8 cellular contexts compared by ENCODE assay signal in the genomic region with DNA sequence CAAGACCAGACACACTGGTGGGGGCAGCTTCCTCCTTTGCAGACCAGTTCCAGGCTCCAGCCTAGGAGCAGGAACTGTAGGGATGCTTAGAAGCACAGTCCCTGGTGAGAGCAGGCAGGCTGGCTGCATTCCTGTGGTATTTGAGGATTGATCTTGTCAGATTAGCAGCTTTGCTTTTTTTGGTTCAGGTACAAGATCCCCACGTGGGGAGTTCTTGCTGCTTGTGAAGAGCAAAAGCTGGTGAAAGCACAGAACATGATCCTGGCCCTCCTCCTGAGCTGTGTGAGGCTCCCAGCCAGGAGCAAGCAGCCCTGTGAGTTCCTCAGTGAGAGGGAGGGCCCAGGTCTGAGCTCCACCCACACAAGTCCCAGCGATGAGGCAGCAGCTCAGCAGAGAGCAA.
DNase-seq lines count a peak whose midpoint lies in the region; ATAC-seq and TF ChIP-seq lines count a peak whose summit lies in the region.

No MANE protein-coding gene starts in this region.

- TF ChIP-seq POLR2A in esophagus squamous epithelium (IDR thresholded peaks at IDR 0.05) = no peak
- no peak for TF ChIP-seq POLR2A in ovary (IDR thresholded peaks at IDR 0.05)

- peak overlapping the region; percentile 57 to 72 (median 59) for H3K27ac ChIP-seq in esophagus squamous epithelium
- no peak overlapping the region for H3K27ac ChIP-seq in ovary

- no peak for TF ChIP-seq EP300 in ovary (IDR thresholded peaks at IDR 0.05)

- H3K4me3 ChIP-seq in esophagus squamous epithelium (no peak overlapping the region), ovary (no peak overlapping the region)

- WGBS in esophagus squamous epithelium, 2 donors = no CpG with 5 or more reads among the region's 2 CpGs
- WGBS in ovary, 3 donors = 3 to 11% (median 3%) methylated on average over 2 of the region's 2 CpGs

- in situ Hi-C loops in G401 (cut with HindIII; ENCODE audit: low sequenced_read_pairs) = no loop called here

- ATAC-seq in GM18502 (IDR thresholded peaks at IDR 0.05; ENCODE audit: poor library complexity, unreplicated experiment) = no peak
- no peak for ATAC-seq in HG03520 (IDR thresholded peaks at IDR 0.05; ENCODE audit: unreplicated experiment)

- H3K4me1 ChIP-seq in esophagus squamous epithelium = peaks cover 9 to 34% (median 19%) of the 10 kb centered on the region in 3 donors
- peaks cover 4% of the 10 kb centered on the region for H3K4me1 ChIP-seq in ovary (ENCODE audit: insufficient read depth)

- intact Hi-C loops in esophagus squamous epithelium (cut with DNase I) = no loop called here
- intact Hi-C loops in ovary (cut with DNase I) = no loop called here

- TF ChIP-seq CTCF in esophagus squamous epithelium (IDR thresholded peaks at IDR 0.05) (no peak), ovary (IDR thresholded peaks at IDR 0.05) (no peak)

- H3K9me3 ChIP-seq in esophagus squamous epithelium (no peaks in the 10 kb centered on the region), ovary (no peaks in the 10 kb centered on the region)

- no peaks in the 10 kb centered on the region for H3K36me3 ChIP-seq in esophagus squamous epithelium
- no peaks in the 10 kb centered on the region for H3K36me3 ChIP-seq in ovary

- H3K27me3 ChIP-seq in esophagus squamous epithelium = no peaks in the 10 kb centered on the region
- H3K27me3 ChIP-seq in ovary = no peaks in the 10 kb centered on the region

- DNase-seq in G401 (ENCODE audit: low spot score) (peak; percentile 51), OCI-M1 (lab: John Stamatoyannopoulos, UW) (peak; percentile 24), esophagus squamous epithelium (lab: John Stamatoyannopoulos, UW) (no peak), ovary (peak; percentile 25 to 72 (median 48)), NCI-H748 (lab: John Stamatoyannopoulos, UW; ENCODE audit: unreplicated experiment) (no peak)
- no peak for DNase-seq in activated effector memory CD4-positive, alpha-beta T cell treated with Interleukin-2 at 50 U/mL for 16 hours

Comparison
In these comparisons a context has a peak if more than half of its experiments do, and no peak if none do; other contexts are left out.
1. DNase-seq: peak in G401 (single experiment), OCI-M1 (single experiment) and ovary (5 of 5); none in esophagus squamous epithelium (single experiment), activated effector memory CD4-positive, alpha-beta T cell treated with Interleukin-2 at 50 U/mL for 16 hours (single experiment) and NCI-H748 (single experiment).
2. H3K27ac ChIP-seq: peak in esophagus squamous epithelium (4 of 4); none in ovary (0 of 2).